Comparison of ENCODE assay signal across 1 cellular context in genomic region chr11:11992257-11992690, GRCh38.
TF ChIP-seq lines count a peak whose summit lies in the region.

No MANE protein-coding gene starts in this region.

TF ChIP-seq in HepG2, 621 proteins besides CTCF, POLR2A, EP300 and RAD21 (continued from another document):
- TF ChIP-seq RERE (CRISPR knock-in tag; IDR thresholded peaks at IDR 0.05; ENCODE audit: low read depth) (peak; percentile 74; the same call in 1 of the 2 replicates), GTF2F1 (IDR thresholded peaks at IDR 0.05; ENCODE audit: low read length) (no peak), NR2F6 (IDR thresholded peaks at IDR 0.05) (peak; percentile 66; the same call in 1 of the 2 replicates), NR2F6 (CRISPR knock-in tag; IDR thresholded peaks at IDR 0.05) (peak; percentile 49; the same call in 1 of the 2 replicates), TAF1 (CRISPR knock-in tag; IDR thresholded peaks at IDR 0.05) (no peak), TBX3 (IDR thresholded peaks at IDR 0.05; ENCODE audit: borderline replicate concordance) (peak; percentile 63; the same call in 1 of the 2 replicates), PAXIP1 (CRISPR knock-in tag; conservative IDR thresholded peaks at IDR 0.05) (0 out of 2 replicates have a peak, but pooled peaks have one; percentile 51), KLF6 (CRISPR knock-in tag; IDR thresholded peaks at IDR 0.05) (no peak), XRCC5 (optimal IDR thresholded peaks at IDR 0.05; ENCODE audit: low read length) (peak; percentile 54), HOXA7 (CRISPR knock-in tag; IDR thresholded peaks at IDR 0.05) (no peak), ZNF136 (CRISPR knock-in tag; IDR thresholded peaks at IDR 0.05; ENCODE audit: low read depth) (no peak), ARID5B (CRISPR knock-in tag; IDR thresholded peaks at IDR 0.05) (0 out of 2 replicates have a peak, but pooled peaks have one; percentile 17), REL (CRISPR knock-in tag; conservative IDR thresholded peaks at IDR 0.05) (no peak), PRPF4 (IDR thresholded peaks at IDR 0.05; ENCODE audit: low read depth, low read length, poor library complexity, severe bottlenecking) (no peak), REPIN1 (CRISPR knock-in tag; IDR thresholded peaks at IDR 0.05; ENCODE audit: borderline replicate concordance, low read depth) (no peak), ZNF710 (CRISPR knock-in tag; IDR thresholded peaks at IDR 0.05; ENCODE audit: borderline replicate concordance) (peak; percentile 82; the same call in 1 of the 2 replicates), TEAD3 (CRISPR knock-in tag; optimal IDR thresholded peaks at IDR 0.05; ENCODE audit: borderline replicate concordance) (peak; percentile 97), FOSL2 (CRISPR knock-in tag; IDR thresholded peaks at IDR 0.05) (peak; percentile 73), TCF7 (IDR thresholded peaks at IDR 0.05; ENCODE audit: low read depth) (peak; percentile 64)
